Comparison of ENCODE assay signal across 30 cellular contexts in the genomic region with DNA sequence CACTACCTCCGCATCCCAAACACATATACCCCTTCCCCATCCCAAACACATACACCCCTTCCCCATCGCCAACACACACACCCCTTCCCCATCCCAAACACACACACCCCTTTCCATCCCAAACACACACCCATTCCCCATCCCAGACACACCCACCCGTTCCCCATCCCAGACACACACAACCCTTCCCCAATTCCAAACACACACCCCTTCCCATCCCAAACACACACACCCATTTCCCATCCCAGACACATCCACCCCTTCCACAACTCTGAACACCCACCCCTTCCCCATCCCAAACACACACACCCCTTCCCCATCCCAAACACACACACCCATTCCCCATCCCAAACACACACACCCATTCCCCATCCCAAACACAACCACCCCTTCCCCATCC.
"Had no signal": no experiment of that assay in that cellular context is flagged by ENCODE, and none has a peak within 500 bp of the region (broad histone marks: within the 10 kb centered on the region; RNA-seq: fewer than 3 reads in every experiment).

No MANE protein-coding gene starts in this region.

- H3K27ac Mint-ChIP-seq: mesothelial cell of epicardium; natural killer cell; nephron progenitor cell; neural progenitor cell; progenitor cell of endocrine pancreas; stimulated activated naive B cell treated with anti-CD40 and anti-IgM and Interleukin-4, amounts not matched to agents 10 μg/mL and 1 μg/mL and 100 μg/mL, for 72 hours had no signal

- DNase-seq: heart left ventricle; kidney; left colon; left lung; lower lobe of right lung; mammary epithelial cell; mesendoderm; naive B cell; natural killer cell; nephron progenitor cell; occipital lobe; stimulated activated CD4-positive, alpha-beta T cell treated with anti-CD3 and anti-CD28 coated beads, Interleukin-12 subunit alpha, Interleukin-12 subunit beta, amount 100 ng/mL, for 4 hours; stimulated activated CD4-positive, alpha-beta T cell treated with anti-CD3 and anti-CD28 coated beads, Interleukin-15, amount 100 ng/mL, for 24 hours; stimulated activated CD4-positive, alpha-beta T cell treated with anti-CD3 and anti-CD28 coated beads, Interleukin-2, amount 100 ng/mL, for 24 hours; stimulated activated CD4-positive, alpha-beta T cell treated with anti-CD3 and anti-CD28 coated beads, Interleukin-4, amount 100 ng/mL, for 1 hour; stimulated activated naive B cell treated with anti-CD40 and anti-IgM and Interleukin-4, amounts not matched to agents 10 μg/mL and 1 μg/mL and 100 μg/mL, for 72 hours; stimulated activated naive CD8-positive, alpha-beta T cell treated with anti-CD3 and anti-CD28 coated beads, Interleukin-15, Interleukin-2, amounts not matched to agents 100 U/mL and 50 U/mL, for 24 hours; stomach; testis; thyroid gland; transverse colon; upper lobe of left lung had no signal

- H3K4me3 ChIP-seq: heart left ventricle, left lung, lower lobe of right lung, neural progenitor cell, right atrium auricular region, skin epidermis, stomach, testis, thyroid gland, transverse colon, upper lobe of left lung had no signal

- H3K4me2 ChIP-seq: neural progenitor cell had no signal

- H3K4me1 Mint-ChIP-seq: nephron progenitor cell, neural progenitor cell had no signal

- H3K36me3 Mint-ChIP-seq: mesothelial cell of epicardium; naive B cell; natural killer cell; neural progenitor cell; stimulated activated naive B cell treated with anti-CD40 and anti-IgM and Interleukin-4, amounts not matched to agents 10 μg/mL and 1 μg/mL and 100 μg/mL, for 72 hours had no signal

- ATAC-seq: heart left ventricle; left colon; left lung; lower lobe of right lung; natural killer cell; sciatic nerve; stimulated activated naive CD8-positive, alpha-beta T cell treated with anti-CD3 and anti-CD28 coated beads, Interleukin-15, Interleukin-2, amounts not matched to agents 100 U/mL and 50 U/mL, for 24 hours had no signal

- H3K9me3 ChIP-seq: heart left ventricle, left lung, lower lobe of right lung, neutrophil, right atrium auricular region, stomach, testis, thyroid gland, transverse colon, upper lobe of left lung had no signal

- H3K27me3 ChIP-seq: heart left ventricle, left lung, neural progenitor cell, neutrophil, right atrium auricular region, stomach, testis, thyroid gland, transverse colon, upper lobe of left lung had no signal

- H3K9ac ChIP-seq: neural progenitor cell, parathyroid adenoma had no signal

- H3K27ac ChIP-seq: heart left ventricle, left lung, lower lobe of right lung, neural progenitor cell, neutrophil, parathyroid adenoma, right atrium auricular region, skin epidermis, stomach, testis, thyroid gland, transverse colon, upper lobe of left lung had no signal

- H3K4me3 Mint-ChIP-seq: mesothelial cell of epicardium; naive B cell; natural killer cell; nephron progenitor cell; neural progenitor cell; stimulated activated naive B cell treated with anti-CD40 and anti-IgM and Interleukin-4, amounts not matched to agents 10 μg/mL and 1 μg/mL and 100 μg/mL, for 72 hours had no signal

- H2AFZ ChIP-seq: neural progenitor cell, parathyroid adenoma had no signal

- H3K9me3 Mint-ChIP-seq: mesothelial cell of epicardium, natural killer cell, nephron progenitor cell had no signal

- H3K27me3 Mint-ChIP-seq: stimulated activated naive B cell treated with anti-CD40 and anti-IgM and Interleukin-4, amounts not matched to agents 10 μg/mL and 1 μg/mL and 100 μg/mL, for 72 hours had no signal

- H3K36me3 ChIP-seq: heart left ventricle, left lung, lower lobe of right lung, neural progenitor cell, neutrophil, right atrium auricular region, stomach, thyroid gland, transverse colon, upper lobe of left lung had no signal

- H3K4me1 ChIP-seq: left lung, neural progenitor cell, right atrium auricular region, transverse colon had no signal
